In genomic region chr11:64619811-64620285, GRCh38 we compare ENCODE assay signal across 9 cellular contexts. TPM values are rescaled to one million over a fixed set of nuclear protein-coding genes. Genes with fewer than 3 reads are reported as not detected.
DNase-seq lines count a peak whose midpoint lies in the region; ATAC-seq and TF ChIP-seq lines count a peak whose summit lies in the region.
"Had no signal": no experiment of that assay in that cellular context is flagged by ENCODE, and none has a peak within 500 bp of the region (broad histone marks: within the 10 kb centered on the region; RNA-seq: fewer than 3 reads in every experiment).

No MANE protein-coding gene starts in this region.

- no peaks in the 10 kb centered on the region for H3K9me3 ChIP-seq in Panc1 (ENCODE audit: control insufficient read depth, insufficient read depth, low read depth, low read length)
- H3K9me3 ChIP-seq in SJCRH30 (replicated peaks), result no peaks in the 10 kb centered on the region

- intact Hi-C loops in Panc1 (cut with micrococcal nuclease; ENCODE audit: unreplicated experiment), result no loop called here

- peak; percentile 32 for DNase-seq in HCEC 1CT
- DNase-seq in Panc1 (ENCODE audit: low read depth, low spot score), result no peak
- peak; percentile 42 for DNase-seq in fibroblast of villous mesenchyme (ENCODE audit: low read depth)
- DNase-seq in SJCRH30, result no peak
- no peak for DNase-seq in activated gamma-delta T cell (lab: John Stamatoyannopoulos, UW)
- DNase-seq: NCI-H2029 had no signal

- TF ChIP-seq CTCF in Panc1 (IDR thresholded peaks at IDR 0.05) (no peak), fibroblast of villous mesenchyme (IDR thresholded peaks at IDR 0.05; ENCODE audit: insufficient read depth, low read depth, low read length) (no peak)

- H3K4me1 ChIP-seq in Panc1 (ENCODE audit: control insufficient read depth, insufficient read depth, low read length) (no peaks in the 10 kb centered on the region), rectal smooth muscle tissue (ENCODE audit: control insufficient read depth, insufficient read depth, low read length) (peaks cover 5% of the 10 kb centered on the region), SJCRH30 (no peaks in the 10 kb centered on the region)

- H3K36me3 ChIP-seq in Panc1 (ENCODE audit: control insufficient read depth, insufficient read depth, low read length) (no peaks in the 10 kb centered on the region), rectal smooth muscle tissue (ENCODE audit: control insufficient read depth, insufficient read depth, low read length) (peaks cover 8% of the 10 kb centered on the region), SJCRH30 (no peaks in the 10 kb centered on the region)

- H3K27me3 ChIP-seq in Panc1 (ENCODE audit: control insufficient read depth, insufficient read depth, low read length) (no peaks in the 10 kb centered on the region), rectal smooth muscle tissue (ENCODE audit: control insufficient read depth, insufficient read depth, low read length) (no peaks in the 10 kb centered on the region), SJCRH30 (no peaks in the 10 kb centered on the region)

- no peak overlapping the region for H3K9ac ChIP-seq in rectal smooth muscle tissue (ENCODE audit: low read length)

- H3K4me3 ChIP-seq in Panc1 (ENCODE audit: low read depth in 2 of 2, low read length in 2 of 2) (no peak overlapping the region), fibroblast of villous mesenchyme (ENCODE audit: low read depth, low read length) (no peak overlapping the region), rectal smooth muscle tissue (ENCODE audit: low read length) (no peak overlapping the region), SJCRH30 (no peak overlapping the region)

- POLR2A ChIA-PET in Panc1 (lab: Charles Lee), result no interaction called here

- CTCF ChIA-PET in Panc1 (lab: Charles Lee), result no interaction called here

- BruUV-seq in Panc1 (replicated peaks; lab: Mats Ljungman, UMichigan), result no TSS peak

- no peak overlapping the region for H3K27ac ChIP-seq in Panc1 (ENCODE audit: low read length)
- peak overlapping the region; percentile 11 for H3K27ac ChIP-seq in rectal smooth muscle tissue (ENCODE audit: low read depth, low read length)
- no peak overlapping the region for H3K27ac ChIP-seq in SJCRH30

- ATAC-seq in Panc1 (peak; percentile 37; the same call in 1 of the 2 replicates), HG03159 (IDR thresholded peaks at IDR 0.05; ENCODE audit: unreplicated experiment) (no peak), HG03469 (IDR thresholded peaks at IDR 0.05; ENCODE audit: unreplicated experiment) (no peak)

- in situ Hi-C loops in Panc1 (cut with HindIII; ENCODE audit: low pct_unique_long_range_greater_than_20kb, low sequenced_read_pairs), result no loop called here

RNA-seq across cellular contexts. Expression of gene SLC22A12, which starts 28.8 kb away (rescaled TPM):
- total RNA-seq in Panc1 (2021; ENCODE audit: unreplicated experiment), result not detected
- polyA plus RNA-seq in Panc1 (2012; ENCODE audit: insufficient read length), result not detected
- not detected in 2 replicates for total RNA-seq in fibroblast of villous mesenchyme
- total RNA-seq in SJCRH30 (2014; rRNA removed; shearing (Covaris generic)), result not detected in 2 replicates

Comparison
In these comparisons a context has a peak if more than half of its experiments do, and no peak if none do; other contexts are left out.
1. DNase-seq: peak in HCEC 1CT (single experiment) and fibroblast of villous mesenchyme (single experiment); none in Panc1 (single experiment), SJCRH30 (0 of 2) and activated gamma-delta T cell (single experiment).